In the genomic region with DNA sequence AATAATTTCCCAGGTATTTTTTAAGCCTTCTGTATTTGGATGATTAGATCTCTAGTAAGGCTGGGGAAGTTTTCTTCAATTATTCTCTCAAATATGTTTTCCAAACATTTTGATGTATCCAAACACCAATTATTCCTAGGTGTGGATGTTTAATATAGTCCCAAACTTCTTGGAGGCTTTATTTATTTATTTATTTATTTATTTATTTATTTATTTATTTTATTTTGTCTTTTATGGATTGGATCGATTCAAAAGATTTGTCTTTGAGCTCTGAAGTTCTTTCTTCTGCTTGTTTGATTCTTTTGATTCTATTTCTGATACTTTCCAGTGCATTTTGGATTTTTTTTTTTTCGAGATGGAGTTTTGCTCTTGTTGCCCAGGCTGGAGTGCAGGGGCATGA, we compare ENCODE assay signal across 32 cellular contexts.
"Had no signal": no experiment of that assay in that cellular context is flagged by ENCODE, and none has a peak within 500 bp of the region (broad histone marks: within the 10 kb centered on the region; RNA-seq: fewer than 3 reads in every experiment).

No MANE protein-coding gene starts in this region.

- H3K27me3 ChIP-seq: adrenal gland, ascending aorta, body of pancreas, brain microvascular endothelial cell, breast epithelium, cardiac muscle cell had no signal

- H3K9me3 ChIP-seq: adrenal gland, ascending aorta, body of pancreas had no signal

- FAIRE-seq: astrocyte, bronchial epithelial cell had no signal

- DNase-seq: activated effector memory CD4-positive, alpha-beta T cell treated with anti-CD3 and anti-CD28 coated beads, Interleukin-2, amount 50 U/mL, for 16 hours; activated effector memory CD4-positive, alpha-beta T cell treated with Interleukin-2 at 50 U/mL for 16 hours; activated gamma-delta T cell; activated gamma-delta T cell treated with Interleukin-2 at 50 U/mL for 16 hours; activated naive CD4-positive, alpha-beta T cell; activated naive CD4-positive, alpha-beta T cell treated with anti-CD3 and anti-CD28 coated beads for 36 hours; activated naive CD4-positive, alpha-beta T cell treated with anti-CD3 and anti-CD28 coated beads, Interleukin-2, amount 10 ng/mL, durations not matched to agents 7 days and 5 days; activated naive CD4-positive, alpha-beta T cell treated with anti-CD3 and anti-CD28 coated beads, Interleukin-2, amount 50 U/mL, for 16 hours; activated naive CD4-positive, alpha-beta T cell treated with Interleukin-2 at 50 U/mL for 16 hours; activated naive CD8-positive, alpha-beta T cell treated with anti-CD3 and anti-CD28 coated beads for 36 hours; activated naive CD8-positive, alpha-beta T cell treated with anti-CD3 and anti-CD28 coated beads, Interleukin-2, amount 10 ng/mL, durations not matched to agents 7 days and 5 days; activated naive CD8-positive, alpha-beta T cell treated with anti-CD3 and anti-CD28 coated beads, Interleukin-2, amount 50 U/mL, for 24 hours; activated T-cell treated with anti-CD3 and anti-CD28 coated beads, Interleukin-2, amount 50 U/mL, for 4 hours; activated T-cell treated with anti-CD3 and anti-CD28 coated beads, Interleukin-2, amount 50 U/mL, for 48 hours; activated T-cell treated with anti-CD3 and anti-CD28 coated beads, Interleukin-2, amount 50 U/mL, for 72 hours; adrenal gland; amniotic stem cell; amygdala; anterior cingulate cortex; aorta; body of pancreas; brain microvascular endothelial cell; caudate nucleus; central memory CD4-positive, alpha-beta T cell; cerebellar nuclear complex had no signal

- H3K27ac ChIP-seq: adrenal gland, ascending aorta, body of pancreas, brain microvascular endothelial cell, breast epithelium, cardiac muscle cell had no signal

- H3K36me3 ChIP-seq: adrenal gland, ascending aorta, brain microvascular endothelial cell, breast epithelium, cardiac muscle cell had no signal

- ATAC-seq: activated naive CD4-positive, alpha-beta T cell treated with anti-CD3 and anti-CD28 coated beads, Interleukin-2, amount 50 U/mL, for 72 hours; activated naive CD8-positive, alpha-beta T cell treated with anti-CD3 and anti-CD28 coated beads, Interleukin-2, amount 50 U/mL, for 24 hours; activated T-cell treated with anti-CD3 and anti-CD28 coated beads, Interleukin-2, amount 50 U/mL, for 4 hours; activated T-cell treated with anti-CD3 and anti-CD28 coated beads, Interleukin-2, amount 50 U/mL, for 72 hours; activated T-helper 17 cell treated with anti-CD3 and anti-CD28 coated beads, Interleukin-2, amount 50 U/mL, for 72 hours; body of pancreas had no signal

- H3K4me3 ChIP-seq: adrenal gland, ascending aorta, body of pancreas, breast epithelium, cardiac muscle cell had no signal

- H3K4me1 ChIP-seq: adrenal gland, ascending aorta, body of pancreas, breast epithelium had no signal
